9 cellular contexts compared by ENCODE assay signal in genomic region chr11:65428578-65429068, GRCh38. TPM values are rescaled to one million over a fixed set of nuclear protein-coding genes. Genes with fewer than 3 reads are reported as not detected.
DNase-seq lines count a peak whose midpoint lies in the region; ATAC-seq, FAIRE-seq and TF ChIP-seq lines count a peak whose summit lies in the region.
"Had no signal": no experiment of that assay in that cellular context is flagged by ENCODE, and none has a peak within 500 bp of the region (broad histone marks: within the 10 kb centered on the region; RNA-seq: fewer than 3 reads in every experiment).

No MANE protein-coding gene starts in this region.

- peaks cover 100% of the 10 kb centered on the region for H4K20me1 ChIP-seq in HepG2 (ENCODE audit: insufficient read depth, low read length)

- in situ Hi-C loops in HepG2 (cut with HindIII; ENCODE audit: extremely low pct_ligation_motif_present, low pct_unique_long_range_greater_than_20kb), result no loop called here

- TF ChIP-seq RAD21 in HepG2 (CRISPR knock-in tag; IDR thresholded peaks at IDR 0.05), result no peak

- TF ChIP-seq CTCF in HepG2 (CRISPR knock-in tag; IDR thresholded peaks at IDR 0.05), result no peak
- TF ChIP-seq CTCF in thyroid gland (IDR thresholded peaks at IDR 0.05), result no peak

- no peak overlapping the region for H2AFZ ChIP-seq in HepG2 (ENCODE audit: low read length)

- no peak for FAIRE-seq in HepG2 (lab: Jason Lieb, UNC)

- no TSS peak for BruUV-seq in HepG2 (replicated peaks; lab: Mats Ljungman, UMichigan)

- 34% methylated on average over 5 of the region's 5 CpGs for WGBS in HepG2 (ENCODE audit: low lambda C conversion rate)
- 18 to 31% methylated on average over 5 of the region's 5 CpGs for WGBS in thyroid gland, 2 donors

- H3K9me3 ChIP-seq in HepG2 (ENCODE audit: low read length) (no peaks in the 10 kb centered on the region), thyroid gland (no peaks in the 10 kb centered on the region)

- peak; percentile 12 for DNase-seq in activated CD4-positive, alpha-beta T cell treated with anti-CD3 and anti-CD28 coated beads for 1 hour
- DNase-seq in activated CD4-positive, alpha-beta T cell treated with anti-CD3 and anti-CD28 coated beads for 4 hours, result no peak
- DNase-seq in HepG2 (ENCODE audit: low spot score) (no peak), thyroid gland (peak in 1 of 2 donors; percentile 52), 8988T (no peak), NCI-H128 (lab: John Stamatoyannopoulos, UW; ENCODE audit: unreplicated experiment) (no peak)

- intact Hi-C loops in HepG2 (cut with micrococcal nuclease; ENCODE audit: unreplicated experiment), result no loop called here
- intact Hi-C loops in thyroid gland (cut with DNase I), result no loop called here

- peak overlapping the region in 2 of 3 experiments; percentile 19 to 51; a peak in 1 of 6 replicates for H3K4me3 ChIP-seq in HepG2 (replicated peaks in 1 of 3; ENCODE audit: insufficient read depth in 1 of 3, low read depth in 2 of 3, low read length in 3 of 3)
- peak overlapping the region in 2 of 3 donors; percentile 85 to 94 for H3K4me3 ChIP-seq in thyroid gland (replicated peaks in 1 of 3)

- no peak for TF ChIP-seq EP300 in HepG2 (IDR thresholded peaks at IDR 0.05; ENCODE audit: low read depth in 2 of 2, low read length in 2 of 2)
- no peak for TF ChIP-seq EP300 in HepG2 (CRISPR knock-in tag; IDR thresholded peaks at IDR 0.05; ENCODE audit: borderline replicate concordance)

- POLR2A ChIA-PET in HepG2 (lab: Yijun Ruan, JAX), result interaction anchor here (1.4 to 17.8 kb wide), 4 partner anchors 11 to 74 kb away, joined by 4 to 952 read pairs (median 78); partner anchors contain the start of gene MALAT1

- H3K36me3 ChIP-seq in HepG2 (replicated peaks in 1 of 2; ENCODE audit: control insufficient read depth in 1 of 2, insufficient read depth in 2 of 2, low read length in 2 of 2) (no peaks in the 10 kb centered on the region; a peak in 2 of 5 replicates), thyroid gland (peaks cover 37 to 50% of the 10 kb centered on the region in 2 donors)

- H3K9ac ChIP-seq in HepG2 (ENCODE audit: insufficient read depth, low read depth, low read length), result no peak overlapping the region

- H3K27me3 ChIP-seq in HepG2 (ENCODE audit: control insufficient read depth in 1 of 2, insufficient read depth in 2 of 2, low read length in 2 of 2) (no peaks in the 10 kb centered on the region; a peak in 1 of 5 replicates), thyroid gland (no peaks in the 10 kb centered on the region)

- peak; percentile 6 for ATAC-seq in HepG2
- no peak for ATAC-seq in HG03097 (IDR thresholded peaks at IDR 0.05; ENCODE audit: low FRiP score, unreplicated experiment)

- TF ChIP-seq POLR2A in HepG2 (IDR thresholded peaks at IDR 0.05; ENCODE audit: insufficient read depth in 1 of 2, low read depth in 2 of 2, low read length in 2 of 2), result peak in 1 of 2 experiments; percentile 16; a peak in 1 of 4 replicates
- TF ChIP-seq POLR2A in thyroid gland (IDR thresholded peaks at IDR 0.05), result no peak

- H3K4me1 ChIP-seq in HepG2 (ENCODE audit: insufficient read depth, low read length), result peaks cover 71% of the 10 kb centered on the region
- H3K4me1 ChIP-seq in thyroid gland, result peaks cover 16 to 17% of the 10 kb centered on the region in 2 donors

- H3K79me2 ChIP-seq in HepG2 (ENCODE audit: insufficient read depth, low read length), result peaks cover 84% of the 10 kb centered on the region

- CTCF ChIA-PET in HepG2 (lab: Yijun Ruan, JAX; ENCODE audit: low intra/inter-chr PET ratio, low total read pairs), result no interaction called here

- H3K27ac ChIP-seq in angular gyrus (ENCODE audit: low read depth, low read length) (peak overlapping the region; percentile 56), HepG2 (ENCODE audit: extremely low read length, insufficient read depth, low read length) (peak overlapping the region; percentile 41), thyroid gland (peak overlapping the region; percentile 98 to 100 (median 100))

- H3K4me2 ChIP-seq in HepG2 (ENCODE audit: low read depth, low read length), result peak overlapping the region; percentile 95

RNA-seq across cellular contexts. Expression of gene NEAT1, which starts 6.0 kb away (rescaled TPM):
- total RNA-seq in HepG2 (2016; rRNA removed; fragmentation: Illumina TruSeq; extraction: Trizol) (10.5 and 20.5 TPM in 2 replicates), thyroid gland (1,000 to 10,000 TPM in 1 of 4 donors, 100 to 1,000 TPM in 3; 195 to 1,623 (median 652) TPM)
- 2.2 and 2.6 TPM in 2 replicates for total RNA-seq in HepG2 (2016; cell fraction: cytosol; rRNA removed; fragmentation: Illumina TruSeq; extraction: Trizol; ENCODE audit: low read depth)
- 8.4 and 21.3 TPM in 2 replicates for total RNA-seq in HepG2 (2016; cell fraction: insoluble cytoplasmic fraction; rRNA removed; fragmentation: Illumina TruSeq; extraction: Trizol)
- 7.8 and 8.3 TPM in 2 replicates for total RNA-seq in HepG2 (2016; cell fraction: membrane; rRNA removed; fragmentation: Illumina TruSeq; extraction: Trizol)
- total RNA-seq in HepG2 (2016; cell fraction: nucleus; rRNA removed; fragmentation: Illumina TruSeq; extraction: Trizol), result 196 and 220 TPM in 2 replicates
- 41.2 and 41.3 TPM in 2 replicates for polyA plus RNA-seq in HepG2 (2011; rRNA removed)
- polyA plus RNA-seq in HepG2 (2011; cell fraction: cytosol; rRNA removed), result 13.0 and 13.4 TPM in 2 replicates
- polyA plus RNA-seq in HepG2 (2011; cell fraction: nucleus; rRNA removed), result 222 and 327 TPM in 2 replicates
- polyA plus RNA-seq in HepG2 (2012), result 288 and 371 TPM in 2 replicates
- polyA plus RNA-seq in HepG2 (2016; cell fraction: cytosol; fragmentation: Illumina TruSeq; extraction: Trizol; ENCODE audit: low read depth), result 3.6 and 4.3 TPM in 2 replicates
- 54.0 and 61.1 TPM in 2 replicates for polyA plus RNA-seq in HepG2 (2016; cell fraction: insoluble cytoplasmic fraction; fragmentation: Illumina TruSeq; extraction: Trizol; ENCODE audit: low read depth)
- 47.1 and 54.4 TPM in 2 replicates for polyA plus RNA-seq in HepG2 (2016; cell fraction: membrane; fragmentation: Illumina TruSeq; extraction: Trizol; ENCODE audit: low read depth)
- polyA plus RNA-seq in HepG2 (2016; cell fraction: nucleus; fragmentation: Illumina TruSeq; extraction: Trizol; ENCODE audit: insufficient read depth, low read depth), result 577 and 628 TPM in 2 replicates
- 64.6 and 225 TPM in 2 replicates for polyA minus RNA-seq in HepG2 (2011; rRNA and poly(A)+ RNA removed; ENCODE audit: low replicate concordance)
- 17.3 and 20.2 TPM in 2 replicates for polyA minus RNA-seq in HepG2 (2011; cell fraction: cytosol; rRNA and poly(A)+ RNA removed)
- 1,479 and 1,737 TPM in 2 replicates for polyA minus RNA-seq in HepG2 (2011; cell fraction: nucleus; rRNA and poly(A)+ RNA removed)

RNA-seq across cellular contexts. Expression of gene FRMD8, which starts 42.2 kb away (rescaled TPM):
- total RNA-seq in HepG2 (2016; rRNA removed; fragmentation: Illumina TruSeq; extraction: Trizol) (18.0 and 20.6 TPM in 2 replicates), thyroid gland (10 to 100 TPM; 22.5 to 44.9 (median 31.0) TPM)
- total RNA-seq in HepG2 (2016; cell fraction: cytosol; rRNA removed; fragmentation: Illumina TruSeq; extraction: Trizol; ENCODE audit: low read depth), result 2.2 and 2.9 TPM in 2 replicates
- 17.5 and 22.6 TPM in 2 replicates for total RNA-seq in HepG2 (2016; cell fraction: insoluble cytoplasmic fraction; rRNA removed; fragmentation: Illumina TruSeq; extraction: Trizol)
- total RNA-seq in HepG2 (2016; cell fraction: membrane; rRNA removed; fragmentation: Illumina TruSeq; extraction: Trizol), result 5.3 and 6.3 TPM in 2 replicates
- total RNA-seq in HepG2 (2016; cell fraction: nucleus; rRNA removed; fragmentation: Illumina TruSeq; extraction: Trizol), result 12.4 and 14.6 TPM in 2 replicates
- 5.8 and 9.4 TPM in 2 replicates for polyA plus RNA-seq in HepG2 (2011; rRNA removed)
- polyA plus RNA-seq in HepG2 (2011; cell fraction: cytosol; rRNA removed), result 5.9 and 6.7 TPM in 2 replicates
- polyA plus RNA-seq in HepG2 (2011; cell fraction: nucleus; rRNA removed), result 26.7 and 32.6 TPM in 2 replicates
- 3.5 and 5.2 TPM in 2 replicates for polyA plus RNA-seq in HepG2 (2012)
- 2.5 and 2.6 TPM in 2 replicates for polyA plus RNA-seq in HepG2 (2016; cell fraction: cytosol; fragmentation: Illumina TruSeq; extraction: Trizol; ENCODE audit: low read depth)
- polyA plus RNA-seq in HepG2 (2016; cell fraction: insoluble cytoplasmic fraction; fragmentation: Illumina TruSeq; extraction: Trizol; ENCODE audit: low read depth), result 13.5 and 17.1 TPM in 2 replicates
- 2.8 and 3.8 TPM in 2 replicates for polyA plus RNA-seq in HepG2 (2016; cell fraction: membrane; fragmentation: Illumina TruSeq; extraction: Trizol; ENCODE audit: low read depth)
- 21.4 and 24.7 TPM in 2 replicates for polyA plus RNA-seq in HepG2 (2016; cell fraction: nucleus; fragmentation: Illumina TruSeq; extraction: Trizol; ENCODE audit: insufficient read depth, low read depth)
- polyA minus RNA-seq in HepG2 (2011; rRNA and poly(A)+ RNA removed; ENCODE audit: low replicate concordance), result 22.3 and 24.3 TPM in 2 replicates
- 5.4 and 6.2 TPM in 2 replicates for polyA minus RNA-seq in HepG2 (2011; cell fraction: cytosol; rRNA and poly(A)+ RNA removed)
- polyA minus RNA-seq in HepG2 (2011; cell fraction: nucleus; rRNA and poly(A)+ RNA removed), result 6.2 and 11.8 TPM in 2 replicates

RNA-seq across cellular contexts. Expression of gene SLC25A45, which starts 46.2 kb away (rescaled TPM):
- 2.1 and 3.4 TPM in 2 replicates for total RNA-seq in HepG2 (2016; rRNA removed; fragmentation: Illumina TruSeq; extraction: Trizol)
- 0.79 and 1.0 TPM in 2 replicates for total RNA-seq in HepG2 (2016; cell fraction: cytosol; rRNA removed; fragmentation: Illumina TruSeq; extraction: Trizol; ENCODE audit: low read depth)
- 1.9 TPM in 2 replicates for total RNA-seq in HepG2 (2016; cell fraction: insoluble cytoplasmic fraction; rRNA removed; fragmentation: Illumina TruSeq; extraction: Trizol)
- 1.5 and 2.2 TPM in 2 replicates for total RNA-seq in HepG2 (2016; cell fraction: membrane; rRNA removed; fragmentation: Illumina TruSeq; extraction: Trizol)
- 1.3 and 3.5 TPM in 2 replicates for total RNA-seq in HepG2 (2016; cell fraction: nucleus; rRNA removed; fragmentation: Illumina TruSeq; extraction: Trizol)
- polyA plus RNA-seq in HepG2 (2011; rRNA removed), result 1.2 and 1.9 TPM in 2 replicates
- 0.95 and 0.99 TPM in 2 replicates for polyA plus RNA-seq in HepG2 (2011; cell fraction: cytosol; rRNA removed)
- polyA plus RNA-seq in HepG2 (2011; cell fraction: nucleus; rRNA removed), result 5.9 and 6.0 TPM in 2 replicates
- polyA plus RNA-seq in HepG2 (2012), result 2.0 and 4.1 TPM in 2 replicates
- 0.45 and 0.70 TPM in 2 replicates for polyA plus RNA-seq in HepG2 (2016; cell fraction: cytosol; fragmentation: Illumina TruSeq; extraction: Trizol; ENCODE audit: low read depth)
- polyA plus RNA-seq in HepG2 (2016; cell fraction: insoluble cytoplasmic fraction; fragmentation: Illumina TruSeq; extraction: Trizol; ENCODE audit: low read depth), result 1.3 and 1.6 TPM in 2 replicates
- polyA plus RNA-seq in HepG2 (2016; cell fraction: membrane; fragmentation: Illumina TruSeq; extraction: Trizol; ENCODE audit: low read depth), result 1.4 and 1.5 TPM in 2 replicates
- 5.6 and 8.8 TPM in 2 replicates for polyA plus RNA-seq in HepG2 (2016; cell fraction: nucleus; fragmentation: Illumina TruSeq; extraction: Trizol; ENCODE audit: insufficient read depth, low read depth)
- 1.9 and 7.2 TPM in 2 replicates for polyA minus RNA-seq in HepG2 (2011; rRNA and poly(A)+ RNA removed; ENCODE audit: low replicate concordance)
- 1.4 and 2.5 TPM in 2 replicates for polyA minus RNA-seq in HepG2 (2011; cell fraction: cytosol; rRNA and poly(A)+ RNA removed)
- polyA minus RNA-seq in HepG2 (2011; cell fraction: nucleus; rRNA and poly(A)+ RNA removed), result 1.4 and 2.4 TPM in 2 replicates
- 10 to 100 TPM; 13.0 to 28.0 (median 20.9) TPM for total RNA-seq in thyroid gland
- polyA plus RNA-seq: neural cell had no signal

Comparison
In these comparisons a context has a peak if more than half of its experiments do, and no peak if none do; other contexts are left out.
1. H3K27ac ChIP-seq: peak in every context shown above with its lines; median percentile 100 in thyroid gland; 56 in angular gyrus; 41 in HepG2.